In the genomic region with DNA sequence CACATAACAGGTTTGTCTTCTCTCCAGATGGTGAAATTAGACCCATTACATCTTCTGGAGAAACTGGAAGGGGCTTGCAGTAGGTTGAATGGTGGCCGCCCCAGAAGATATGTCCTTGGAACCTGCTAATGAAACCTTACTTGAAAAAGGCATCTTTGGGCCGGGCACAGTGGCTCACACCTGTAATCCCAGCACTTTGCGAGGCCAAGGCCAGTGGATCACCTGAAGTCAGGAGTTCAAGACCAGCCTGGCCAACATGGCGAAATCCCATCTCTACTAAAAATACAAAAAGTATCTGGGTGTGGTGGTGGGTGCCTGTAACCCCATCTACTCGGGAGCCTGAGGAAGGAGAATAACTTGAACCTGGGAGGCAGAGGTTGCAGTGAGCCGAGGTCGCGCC, we compare ENCODE assay signal across 9 cellular contexts. TPM values are rescaled to one million over a fixed set of nuclear protein-coding genes. Genes with fewer than 3 reads are reported as not detected.
DNase-seq lines count a peak whose midpoint lies in the region; ATAC-seq and TF ChIP-seq lines count a peak whose summit lies in the region.
"Not testable (repeated sequence)": the region's sequence is repeated elsewhere in the genome, so short reads cannot be mapped to it uniquely, and the experiment has no call there.
"Had no signal": no experiment of that assay in that cellular context is flagged by ENCODE, and none has a peak within 500 bp of the region (broad histone marks: within the 10 kb centered on the region; RNA-seq: fewer than 3 reads in every experiment).

No MANE protein-coding gene starts in this region.

- POLR2A ChIA-PET in activated CD4-positive, alpha-beta memory T cell treated with anti-CD3 and anti-CD28 coated beads, Interleukin-2, amount 10 ng/mL, durations not matched to agents 7 days and 5 days (lab: Charles Lee), result not testable (repeated sequence)

- DNase-seq in activated CD4-positive, alpha-beta memory T cell treated with anti-CD3 and anti-CD28 coated beads, Interleukin-2, amount 10 ng/mL, durations not matched to agents 7 days and 5 days, result peak; percentile 5
- DNase-seq in activated T-cell treated with anti-CD3 and anti-CD28 coated beads, Interleukin-2, amount 50 U/mL, for 24 hours, result peak; percentile 8
- DNase-seq in heart right ventricle, result not testable (repeated sequence)
- DNase-seq in mesenteric fat pad (ENCODE audit: low spot score) (peak; percentile 41), progenitor cell of endocrine pancreas (ENCODE audit: low spot score, unreplicated experiment) (peak; percentile 2), uterus (peak; percentile 7)

- H3K9ac ChIP-seq in subcutaneous abdominal adipose tissue (ENCODE audit: low read length in 5 of 5), result not testable (repeated sequence)

- H3K27me3 ChIP-seq in heart right ventricle, uterus: not testable (repeated sequence)
- H3K27me3 ChIP-seq in subcutaneous abdominal adipose tissue (ENCODE audit: control insufficient read depth in 5 of 5, insufficient read depth in 4 of 5, low read length in 5 of 5), result peaks cover 0 to 13% (median 4%) of the 10 kb centered on the region in 5 donors

- 83 to 95% methylated on average over 8 of the region's 8 CpGs for WGBS in heart right ventricle, 2 donors

- peaks cover 0 to 20% (median 16%) of the 10 kb centered on the region in 11 donors for H3K9me3 ChIP-seq in heart right ventricle
- peaks cover 3 to 18% (median 13%) of the 10 kb centered on the region in 5 donors for H3K9me3 ChIP-seq in subcutaneous abdominal adipose tissue (ENCODE audit: control insufficient read depth in 5 of 5, low read length in 5 of 5)
- peaks cover 0 to 11% of the 10 kb centered on the region in 2 donors for H3K9me3 ChIP-seq in uterus

- not testable (repeated sequence) for H3K4me3 ChIP-seq in heart right ventricle; subcutaneous abdominal adipose tissue (ENCODE audit: low read depth in 1 of 5, low read length in 5 of 5); uterus

- intact Hi-C loops in heart right ventricle (cut with DNase I), result loop anchor here in 4 of 10 donors (5.0 to 10.0 kb wide), 3 partner anchors 40 to 87 kb away; no protein-coding TSS in a partner anchor
- intact Hi-C loops in uterus (cut with DNase I; ENCODE audit: low total_unique reads), result loop anchor here (10.0 kb wide), 1 partner anchor 67 kb away; no protein-coding TSS in a partner anchor

- ATAC-seq in heart right ventricle, result not testable (repeated sequence)

- peaks cover 3 to 61% (median 30%) of the 10 kb centered on the region in 9 donors for H3K4me1 ChIP-seq in heart right ventricle
- H3K4me1 ChIP-seq in subcutaneous abdominal adipose tissue (ENCODE audit: control insufficient read depth in 5 of 5, insufficient read depth in 5 of 5, low read length in 5 of 5), result peaks cover 0 to 39% (median 3%) of the 10 kb centered on the region in 5 donors
- not testable (repeated sequence) for H3K4me1 ChIP-seq in uterus

- not testable (repeated sequence) for TF ChIP-seq CTCF in heart right ventricle (IDR thresholded peaks at IDR 0.05); progenitor cell of endocrine pancreas (IDR thresholded peaks at IDR 0.05; ENCODE audit: unreplicated experiment); uterus (IDR thresholded peaks at IDR 0.05)

- H3K4me1 Mint-ChIP-seq in activated CD4-positive, alpha-beta memory T cell treated with anti-CD3 and anti-CD28 coated beads, Interleukin-2, amount 10 ng/mL, durations not matched to agents 7 days and 5 days; activated T-cell treated with anti-CD3 and anti-CD28 coated beads, Interleukin-2, amount 50 U/mL, for 24 hours (ENCODE audit: low read depth): not testable (repeated sequence)
- H3K4me1 Mint-ChIP-seq in progenitor cell of endocrine pancreas (ENCODE audit: low read depth), result peaks cover 14% of the 10 kb centered on the region

- H3K27ac Mint-ChIP-seq in activated CD4-positive, alpha-beta memory T cell treated with anti-CD3 and anti-CD28 coated beads, Interleukin-2, amount 10 ng/mL, durations not matched to agents 7 days and 5 days; activated T-cell treated with anti-CD3 and anti-CD28 coated beads, Interleukin-2, amount 50 U/mL, for 24 hours; progenitor cell of endocrine pancreas: not testable (repeated sequence)

- not testable (repeated sequence) for H3K4me3 Mint-ChIP-seq in activated CD4-positive, alpha-beta memory T cell treated with anti-CD3 and anti-CD28 coated beads, Interleukin-2, amount 10 ng/mL, durations not matched to agents 7 days and 5 days; activated T-cell treated with anti-CD3 and anti-CD28 coated beads, Interleukin-2, amount 50 U/mL, for 24 hours; progenitor cell of endocrine pancreas (ENCODE audit: low read depth)

- H3K27ac ChIP-seq in heart right ventricle, result peak overlapping the region in 6 of 10 donors; percentile 4 to 92 (median 78)
- peak overlapping the region; percentile 32 for H3K27ac ChIP-seq in subcutaneous abdominal adipose tissue (ENCODE audit: low read depth, low read length)
- H3K27ac ChIP-seq in uterus, result not testable (repeated sequence)

- not testable (repeated sequence) for H3K9me3 Mint-ChIP-seq in activated CD4-positive, alpha-beta memory T cell treated with anti-CD3 and anti-CD28 coated beads, Interleukin-2, amount 10 ng/mL, durations not matched to agents 7 days and 5 days; progenitor cell of endocrine pancreas (ENCODE audit: low read depth)
- H3K9me3 Mint-ChIP-seq in activated T-cell treated with anti-CD3 and anti-CD28 coated beads, Interleukin-2, amount 50 U/mL, for 24 hours, result peaks cover 20% of the 10 kb centered on the region

- CTCF ChIA-PET in activated CD4-positive, alpha-beta memory T cell treated with anti-CD3 and anti-CD28 coated beads, Interleukin-2, amount 10 ng/mL, durations not matched to agents 7 days and 5 days (lab: Charles Lee), result not testable (repeated sequence)

- H3K36me3 ChIP-seq in heart right ventricle; subcutaneous abdominal adipose tissue (ENCODE audit: control insufficient read depth in 5 of 5, insufficient read depth in 5 of 5, low read length in 5 of 5); uterus: not testable (repeated sequence)

- not testable (repeated sequence) for TF ChIP-seq POLR2A in uterus (IDR thresholded peaks at IDR 0.05)

- H3K27me3 Mint-ChIP-seq in activated CD4-positive, alpha-beta memory T cell treated with anti-CD3 and anti-CD28 coated beads, Interleukin-2, amount 10 ng/mL, durations not matched to agents 7 days and 5 days, result not testable (repeated sequence)
- peaks cover 42% of the 10 kb centered on the region for H3K27me3 Mint-ChIP-seq in activated T-cell treated with anti-CD3 and anti-CD28 coated beads, Interleukin-2, amount 50 U/mL, for 24 hours
- H3K27me3 Mint-ChIP-seq in progenitor cell of endocrine pancreas, result peaks cover 48% of the 10 kb centered on the region

- not testable (repeated sequence) for H3K36me3 Mint-ChIP-seq in activated CD4-positive, alpha-beta memory T cell treated with anti-CD3 and anti-CD28 coated beads, Interleukin-2, amount 10 ng/mL, durations not matched to agents 7 days and 5 days (ENCODE audit: low read depth); activated T-cell treated with anti-CD3 and anti-CD28 coated beads, Interleukin-2, amount 50 U/mL, for 24 hours (ENCODE audit: low read depth); progenitor cell of endocrine pancreas (ENCODE audit: insufficient read depth)

RNA-seq across cellular contexts. Expression of a gene that starts 53.2 kb away (rescaled TPM):
- under 1 TPM; 0.25 TPM for total RNA-seq in activated CD4-positive, alpha-beta memory T cell treated with anti-CD3 and anti-CD28 coated beads, Interleukin-2, amount 10 ng/mL, durations not matched to agents 7 days and 5 days
- total RNA-seq in heart right ventricle, result 10 to 100 TPM in 2 of 10 donors, 1 to 10 TPM in 8; 2.9 to 12.5 (median 5.9) TPM
- 1 to 10 TPM; 1.8 to 5.7 TPM for polyA plus RNA-seq in heart right ventricle
- 56.6 TPM for total RNA-seq in mesenteric fat pad
- 72.4 and 79.8 TPM in 2 replicates for total RNA-seq in progenitor cell of endocrine pancreas
- total RNA-seq in uterus, result 10 to 100 TPM; 26.1 to 82.6 (median 31.0) TPM
- polyA plus RNA-seq: CD4-positive, CD25-positive, alpha-beta regulatory T cell; CD8-positive, alpha-beta memory T cell had no signal
